Comparison of ENCODE assay signal across 8 cellular contexts in genomic region chr3:129026728-129027543, GRCh38. TPM values are rescaled to one million over a fixed set of nuclear protein-coding genes. Genes with fewer than 3 reads are reported as not detected.
DNase-seq lines count a peak whose midpoint lies in the region; ATAC-seq, FAIRE-seq and TF ChIP-seq lines count a peak whose summit lies in the region.

No MANE protein-coding gene starts in this region.

- TF ChIP-seq RAD21 in GM12878 (IDR thresholded peaks at IDR 0.05; ENCODE audit: insufficient read depth, low read depth, low read length): no peak

- H3K36me3 ChIP-seq in GM12878 (ENCODE audit: control insufficient read depth in 2 of 2, insufficient read depth in 2 of 2, low read length in 1 of 2) (no peaks in the 10 kb centered on the region), iPS DF 6.9 (ENCODE audit: control insufficient read depth, insufficient read depth, low read length) (no peaks in the 10 kb centered on the region; the same call in 1 of the 2 replicates), gastrocnemius medialis (no peaks in the 10 kb centered on the region)

- in situ Hi-C loops in GM12878 (cut with MboI): no loop called here
- in situ Hi-C loops in gastrocnemius medialis (cut with MboI; ENCODE audit: low sequenced_read_pairs in 4 of 4): no loop called here

- TF ChIP-seq CTCF in GM12878 (IDR thresholded peaks at IDR 0.05 in 2 of 3, conservative IDR thresholded peaks at IDR 0.05 in 1 of 3; ENCODE audit: control insufficient read depth in 2 of 3, extremely low read depth in 1 of 3, insufficient read depth in 1 of 3, low read depth in 3 of 3, low read length in 3 of 3): peak; percentile 39 to 73 (median 64); a peak in 5 of 6 replicates
- TF ChIP-seq CTCF in gastrocnemius medialis (IDR thresholded peaks at IDR 0.05 in 4 of 5, conservative IDR thresholded peaks at IDR 0.05 in 1 of 5): peak; percentile 38 to 77 (median 59)

- peak; percentile 77 for TF ChIP-seq POLR2A in GM12878 (IDR thresholded peaks at IDR 0.05; ENCODE audit: low read depth, low read length)
- TF ChIP-seq POLR2A in gastrocnemius medialis (IDR thresholded peaks at IDR 0.05): peak; percentile 17 to 51

- DNase-seq in NCI-H146 treated with DMSO at 0.1 percent for 48 hours (lab: John Stamatoyannopoulos, UW; ENCODE audit: unreplicated experiment) (peak; percentile 95), T-helper 22 cell (ENCODE audit: low read depth) (peak; percentile 87), GM12878 (ENCODE audit: low read depth, low spot score) (peak; percentile 53), iPS DF 6.9 (ENCODE audit: low read depth, low spot score) (peak; percentile 74), gastrocnemius medialis (peak; percentile 80 to 84), H4 (ENCODE audit: low spot score) (no peak)

- 0 out of 2 replicates have a peak overlapping the region, but pooled peaks have one; percentile 44 for H3K9ac ChIP-seq in GM12878 (ENCODE audit: control insufficient read depth, insufficient read depth, low read length)

- POLR2A ChIA-PET in GM12878 (lab: Charles Lee): interaction anchor here (0.6 to 2.2 kb wide), 3 partner anchors 10 to 123 kb away, joined by 3 to 10 read pairs (median 4); no protein-coding TSS in a partner anchor

- FAIRE-seq in GM12878 (lab: Jason Lieb, UNC): peak; percentile 94

- H3K4me2 ChIP-seq in GM12878 (ENCODE audit: control insufficient read depth, insufficient read depth): peak overlapping the region; percentile 98

- CTCF ChIA-PET in GM12878 (lab: Yijun Ruan, JAX): interaction anchor here (0.5 to 3.5 kb wide), 13 partner anchors 8 to 566 kb away, joined by 3 to 39 read pairs (median 4); a partner anchor contains a TSS

- ATAC-seq in GM18502 (IDR thresholded peaks at IDR 0.05; ENCODE audit: poor library complexity, unreplicated experiment) (peak; percentile 99), HG02938 (IDR thresholded peaks at IDR 0.05; ENCODE audit: unreplicated experiment) (peak; percentile 96), GM12878 (peak; percentile 100), gastrocnemius medialis (peak; percentile 88 to 92)

- H3K9me3 ChIP-seq in GM12878 (replicated peaks; ENCODE audit: control insufficient read depth, insufficient read depth, low read length): no peaks in the 10 kb centered on the region; the same call in 2 of the 3 replicates
- H3K9me3 ChIP-seq in iPS DF 6.9 (ENCODE audit: control insufficient read depth, insufficient read depth, low read length): no peaks in the 10 kb centered on the region
- H3K9me3 ChIP-seq in gastrocnemius medialis: no peaks in the 10 kb centered on the region

- H3K4me1 ChIP-seq in GM12878 (ENCODE audit: control insufficient read depth, insufficient read depth, low read length) (peaks cover 5% of the 10 kb centered on the region), iPS DF 6.9 (ENCODE audit: control insufficient read depth, insufficient read depth, low read length) (no peaks in the 10 kb centered on the region), gastrocnemius medialis (peaks cover 17 to 23% of the 10 kb centered on the region in 2 donors)

- TF ChIP-seq EP300 in GM12878 (IDR thresholded peaks at IDR 0.05; ENCODE audit: borderline replicate concordance in 1 of 2, control insufficient read depth in 1 of 2, low read depth in 2 of 2, low read length in 2 of 2): no peak

- BruUV-seq in GM12878 (replicated peaks; lab: Mats Ljungman, UMichigan): no TSS peak

- RAD21 ChIA-PET in GM12878 (lab: Charles Lee; ENCODE audit: unreplicated experiment): interaction anchor here (2.2 kb wide), 1 partner anchor 10 kb away, joined by 7 read pairs; no protein-coding TSS in a partner anchor

- peak overlapping the region; percentile 75 for H2AFZ ChIP-seq in GM12878 (ENCODE audit: control insufficient read depth, low read depth, low read length)

- no peaks in the 10 kb centered on the region for H4K20me1 ChIP-seq in GM12878 (ENCODE audit: control insufficient read depth, insufficient read depth)

- SMC1A ChIA-PET in GM12878 (lab: Charles Lee; ENCODE audit: uncharacterized antibody, unreplicated experiment): interaction anchor here (0.6 to 2.0 kb wide), 10 partner anchors 10 to 345 kb away, joined by 3 to 12 read pairs (median 4); no protein-coding TSS in a partner anchor

- no peaks in the 10 kb centered on the region for H3K79me2 ChIP-seq in GM12878 (ENCODE audit: control insufficient read depth, insufficient read depth, low read length)

- intact Hi-C loops in GM12878 (cut with micrococcal nuclease; ENCODE audit: unreplicated experiment) (no loop called here), gastrocnemius medialis (cut with DNase I; ENCODE audit: low total_unique reads) (no loop called here)

- H3K4me3 ChIP-seq in GM12878: peak overlapping the region; percentile 74
- H3K4me3 ChIP-seq in iPS DF 6.9 (ENCODE audit: low read length): peak overlapping the region; percentile 23; the same call in 1 of the 2 replicates
- H3K4me3 ChIP-seq in gastrocnemius medialis: peak overlapping the region; percentile 44 to 67 (median 52)

- H3K27me3 ChIP-seq in GM12878 (replicated peaks in 1 of 2; ENCODE audit: control insufficient read depth in 2 of 2, insufficient read depth in 2 of 2, low read length in 1 of 2) (peaks cover 0 to 4% of the 10 kb centered on the region in 2 experiments; a peak in 1 of 4 replicates), iPS DF 6.9 (ENCODE audit: control insufficient read depth, insufficient read depth, low read length) (peaks cover 2% of the 10 kb centered on the region; the same call in 1 of the 2 replicates), gastrocnemius medialis (no peaks in the 10 kb centered on the region)

- no peak overlapping the region for H3K27ac ChIP-seq in GM12878 (ENCODE audit: control insufficient read depth, insufficient read depth)
- H3K27ac ChIP-seq in iPS DF 6.9 (ENCODE audit: low read length): no peak overlapping the region
- peak overlapping the region; percentile 64 to 72 (median 69) for H3K27ac ChIP-seq in gastrocnemius medialis

- WGBS in GM12878 (ENCODE audit: insufficient coverage, insufficient replicate concordance, low lambda C conversion rate, missing lambda C conversion rate): under 1% methylated on average over 54 of the region's 54 CpGs
- no CpG with 5 or more reads among the region's 54 CpGs for WGBS in iPS DF 6.9 (ENCODE audit: insufficient coverage, insufficient read length)

RNA-seq across cellular contexts. Expression of gene EFCC1, which starts 25.8 kb away (rescaled TPM):
- not detected in 2 replicates for total RNA-seq in GM12878 (2013; cell fraction: nucleolus; rRNA removed)
- not detected in 2 replicates for total RNA-seq in GM12878 (2014; rRNA removed)
- not detected in 2 replicates for total RNA-seq in GM12878 (2014; rRNA removed; fragmentation: Illumina TruSeq; extraction: Trizol)
- total RNA-seq in GM12878 (2021): not detected in 2 replicates
- not detected for polyA plus RNA-seq in GM12878 (2011; ENCODE audit: low read depth)
- polyA plus RNA-seq in GM12878 (2011; rRNA removed): not detected in 2 replicates
- not detected in 2 replicates for polyA plus RNA-seq in GM12878 (2011; cell fraction: cytosol; rRNA removed)
- not detected in 2 replicates for polyA plus RNA-seq in GM12878 (2011; cell fraction: nucleus; rRNA removed)
- polyA plus RNA-seq in GM12878 (2012): not detected in 2 replicates
- not detected in 2 replicates for polyA plus RNA-seq in GM12878 (2014; fragmentation: Illumina TruSeq; extraction: Trizol)
- not detected for polyA plus RNA-seq in GM12878 (2014; fragmentation: Nextera tagmentation; extraction: Ambion mirVana)
- polyA plus RNA-seq in GM12878 (2014; rRNA removed): not detected in 2 replicates
- not detected for polyA plus RNA-seq in GM12878 (2016; fragmentation: Nextera tagmentation; extraction: Ambion mirVana)
- polyA minus RNA-seq in GM12878 (2011; rRNA and poly(A)+ RNA removed): not detected in 2 replicates
- polyA minus RNA-seq in GM12878 (2011; cell fraction: cytosol; rRNA and poly(A)+ RNA removed): not detected in 2 replicates
- not detected in 2 replicates for polyA minus RNA-seq in GM12878 (2011; cell fraction: nucleus; rRNA and poly(A)+ RNA removed)
- total RNA-seq in gastrocnemius medialis: 1 to 10 TPM in 1 of 4 donors, under 1 TPM in 3; 0.26 to 1.2 (median 0.45) TPM
- 0.27 and 1.2 TPM in 2 replicates for total RNA-seq in H4 (2014; rRNA removed; shearing (Covaris generic))

RNA-seq across cellular contexts. Expression of gene CFAP92, which starts 33.1 kb away (rescaled TPM):
- total RNA-seq in GM12878 (2013; cell fraction: nucleolus; rRNA removed): 0.17 TPM in 1 of 2 replicates, not detected in the other
- total RNA-seq in GM12878 (2014; rRNA removed): not detected in 2 replicates
- not detected in 2 replicates for total RNA-seq in GM12878 (2014; rRNA removed; fragmentation: Illumina TruSeq; extraction: Trizol)
- not detected in 2 replicates for total RNA-seq in GM12878 (2021)
- polyA plus RNA-seq in GM12878 (2011; ENCODE audit: low read depth): not detected
- 0.22 TPM in 1 of 2 replicates, not detected in the other for polyA plus RNA-seq in GM12878 (2011; rRNA removed)
- not detected in 2 replicates for polyA plus RNA-seq in GM12878 (2011; cell fraction: cytosol; rRNA removed)
- not detected in 2 replicates for polyA plus RNA-seq in GM12878 (2011; cell fraction: nucleus; rRNA removed)
- polyA plus RNA-seq in GM12878 (2012): not detected in 2 replicates
- polyA plus RNA-seq in GM12878 (2014; fragmentation: Illumina TruSeq; extraction: Trizol): not detected in 2 replicates
- polyA plus RNA-seq in GM12878 (2014; fragmentation: Nextera tagmentation; extraction: Ambion mirVana): under 1 TPM in 1 of 2 experiments, not detected in 1; 0.05 TPM
- polyA plus RNA-seq in GM12878 (2014; rRNA removed): not detected in 2 replicates
- under 1 TPM; 0.14 to 0.52 TPM for polyA plus RNA-seq in GM12878 (2016; fragmentation: Nextera tagmentation; extraction: Ambion mirVana)
- 0.05 TPM in 1 of 2 replicates, not detected in the other for polyA minus RNA-seq in GM12878 (2011; rRNA and poly(A)+ RNA removed)
- polyA minus RNA-seq in GM12878 (2011; cell fraction: cytosol; rRNA and poly(A)+ RNA removed): not detected in 2 replicates
- not detected in 2 replicates for polyA minus RNA-seq in GM12878 (2011; cell fraction: nucleus; rRNA and poly(A)+ RNA removed)
- total RNA-seq in gastrocnemius medialis: under 1 TPM in 3 of 4 donors, not detected in 1; 0.07 to 0.34 (median 0.20) TPM
- 0.06 and 0.50 TPM in 2 replicates for total RNA-seq in H4 (2014; rRNA removed; shearing (Covaris generic))

RNA-seq across cellular contexts. Expression of gene GP9, which starts 33.6 kb away (rescaled TPM):
- not detected in 2 replicates for total RNA-seq in GM12878 (2013; cell fraction: nucleolus; rRNA removed)
- not detected in 2 replicates for total RNA-seq in GM12878 (2014; rRNA removed)
- total RNA-seq in GM12878 (2014; rRNA removed; fragmentation: Illumina TruSeq; extraction: Trizol): not detected in 2 replicates
- total RNA-seq in GM12878 (2021): not detected in 2 replicates
- not detected for polyA plus RNA-seq in GM12878 (2011; ENCODE audit: low read depth)
- not detected in 2 replicates for polyA plus RNA-seq in GM12878 (2011; rRNA removed)
- polyA plus RNA-seq in GM12878 (2011; cell fraction: cytosol; rRNA removed): not detected in 2 replicates
- polyA plus RNA-seq in GM12878 (2011; cell fraction: nucleus; rRNA removed): not detected in 2 replicates
- not detected in 2 replicates for polyA plus RNA-seq in GM12878 (2012)
- polyA plus RNA-seq in GM12878 (2014; fragmentation: Illumina TruSeq; extraction: Trizol): not detected in 2 replicates
- not detected for polyA plus RNA-seq in GM12878 (2014; fragmentation: Nextera tagmentation; extraction: Ambion mirVana)
- 0.15 TPM in 1 of 2 replicates, not detected in the other for polyA plus RNA-seq in GM12878 (2014; rRNA removed)
- not detected for polyA plus RNA-seq in GM12878 (2016; fragmentation: Nextera tagmentation; extraction: Ambion mirVana)
- polyA minus RNA-seq in GM12878 (2011; rRNA and poly(A)+ RNA removed): not detected in 2 replicates
- not detected in 2 replicates for polyA minus RNA-seq in GM12878 (2011; cell fraction: cytosol; rRNA and poly(A)+ RNA removed)
- not detected in 2 replicates for polyA minus RNA-seq in GM12878 (2011; cell fraction: nucleus; rRNA and poly(A)+ RNA removed)
- under 1 TPM in 1 of 4 donors, not detected in 3; 0.42 TPM for total RNA-seq in gastrocnemius medialis
- total RNA-seq in H4 (2014; rRNA removed; shearing (Covaris generic)): not detected in 2 replicates

Comparison
In these comparisons a context has a peak if more than half of its experiments do, and no peak if none do; other contexts are left out.
1. H3K27ac ChIP-seq: peak in gastrocnemius medialis (4 of 4); none in GM12878 (single experiment) and iPS DF 6.9 (single experiment).
2. H3K4me3 ChIP-seq: peak in every context shown above with its lines; median percentile 74 in GM12878; 52 in gastrocnemius medialis; 23 in iPS DF 6.9.
3. Peak in every context shown above with its lines, with median percentiles within 50 percentile points of each other: ATAC-seq.